ENCODE assay signal across 8 cellular contexts in genomic region chr16:14897006-14897664, GRCh38. TPM values are rescaled to one million over a fixed set of nuclear protein-coding genes. Genes with fewer than 3 reads are reported as not detected.
DNase-seq lines count a peak whose midpoint lies in the region; ATAC-seq and TF ChIP-seq lines count a peak whose summit lies in the region.
"Not testable (repeated sequence)": the region's sequence is repeated elsewhere in the genome, so short reads cannot be mapped to it uniquely, and the experiment has no call there.

No MANE protein-coding gene starts in this region.

- H3K4me1 Mint-ChIP-seq in CD4-positive, alpha-beta T cell (ENCODE audit: low read depth); activated T-cell treated with anti-CD3 and anti-CD28 coated beads, Interleukin-2, amount 50 U/mL, for 4 hours (ENCODE audit: low read depth); chondrocyte (ENCODE audit: low read depth): not testable (repeated sequence)

- TF ChIP-seq EP300 in transverse colon (IDR thresholded peaks at IDR 0.05; ENCODE audit: low read depth): not testable (repeated sequence)

- intact Hi-C loops in CD4-positive, alpha-beta T cell (cut with DNase I, micrococcal nuclease); lower lobe of right lung (cut with DNase I); transverse colon (cut with DNase I; ENCODE audit: low total_unique reads): not testable (repeated sequence)

- not testable (repeated sequence) for H4K20me1 ChIP-seq in OCI-LY1 (ENCODE audit: insufficient read depth, low read length)

- not testable (repeated sequence) for H3K27me3 Mint-ChIP-seq in CD4-positive, alpha-beta T cell; activated T-cell treated with anti-CD3 and anti-CD28 coated beads, Interleukin-2, amount 50 U/mL, for 4 hours (ENCODE audit: low read depth); chondrocyte (ENCODE audit: low read depth)

- not testable (repeated sequence) for TF ChIP-seq CTCF in CD4-positive, alpha-beta T cell (IDR thresholded peaks at IDR 0.05); omental fat pad (IDR thresholded peaks at IDR 0.05)
- 0 out of 2 replicates have a peak, but pooled peaks have one; percentile 9 for TF ChIP-seq CTCF in OCI-LY1 (IDR thresholded peaks at IDR 0.05; ENCODE audit: low read length)
- peak; percentile 62 for TF ChIP-seq CTCF in chondrocyte (IDR thresholded peaks at IDR 0.05)
- peak; percentile 20 for TF ChIP-seq CTCF in cardiac muscle cell (IDR thresholded peaks at IDR 0.05; ENCODE audit: low read depth, low read length)
- TF ChIP-seq CTCF in lower lobe of right lung (IDR thresholded peaks at IDR 0.05): peak; percentile 30
- peak in 3 of 5 experiments; percentile 23 to 36 (median 30) for TF ChIP-seq CTCF in transverse colon (IDR thresholded peaks at IDR 0.05)

- TF ChIP-seq POLR2A in transverse colon (IDR thresholded peaks at IDR 0.05): not testable (repeated sequence)

- CTCF ChIA-PET in CD4-positive, alpha-beta T cell (lab: Charles Lee): not testable (repeated sequence)

- not testable (repeated sequence) for H3F3A ChIP-seq in OCI-LY1 (ENCODE audit: insufficient read depth, low read length)

- H3K9me3 ChIP-seq in CD4-positive, alpha-beta T cell (ENCODE audit: control insufficient read depth, low read length); OCI-LY1 (ENCODE audit: low read length); cardiac muscle cell (ENCODE audit: low read depth); lower lobe of right lung; transverse colon: not testable (repeated sequence)

- H3K36me3 Mint-ChIP-seq in CD4-positive, alpha-beta T cell (ENCODE audit: low read depth); activated T-cell treated with anti-CD3 and anti-CD28 coated beads, Interleukin-2, amount 50 U/mL, for 4 hours (ENCODE audit: insufficient read depth); chondrocyte (ENCODE audit: low read depth): not testable (repeated sequence)

- not testable (repeated sequence) for H3K4me1 ChIP-seq in OCI-LY1 (ENCODE audit: insufficient read depth, low read length, severe bottlenecking); cardiac muscle cell (ENCODE audit: low read depth); lower lobe of right lung; transverse colon

- POLR2A ChIA-PET in CD4-positive, alpha-beta T cell (lab: Charles Lee): not testable (repeated sequence)

- H3K27ac ChIP-seq in CD4-positive, alpha-beta T cell (ENCODE audit: low read depth, low read length); OCI-LY1 (ENCODE audit: low read depth, low read length, poor library complexity, severe bottlenecking); cardiac muscle cell; lower lobe of right lung; transverse colon: not testable (repeated sequence)

- not testable (repeated sequence) for H3K9me2 ChIP-seq in OCI-LY1 (ENCODE audit: low read depth, low read length)

- not testable (repeated sequence) for H3K27me3 ChIP-seq in CD4-positive, alpha-beta T cell (ENCODE audit: control insufficient read depth, insufficient read depth, low read length); OCI-LY1 (ENCODE audit: insufficient read depth, low read length); cardiac muscle cell; lower lobe of right lung (ENCODE audit: low read depth); transverse colon

- in situ Hi-C loops in transverse colon (cut with MboI; ENCODE audit: low pct_ligation_motif_present in 1 of 4, low pct_unique_long_range_greater_than_20kb in 1 of 4, low sequenced_read_pairs in 3 of 4): not testable (repeated sequence)

- 49% methylated on average over 5 of the region's 12 CpGs; no CpG with 5 or more reads in 1 of the 2 donors for WGBS in transverse colon (ENCODE audit: low coverage in 1 of 2), 2 donors

- H3K79me2 ChIP-seq in OCI-LY1 (ENCODE audit: insufficient read depth, low read length): not testable (repeated sequence)

- H3K9ac ChIP-seq in OCI-LY1 (ENCODE audit: low read length): not testable (repeated sequence)

- H3K4me3 ChIP-seq in OCI-LY1 (ENCODE audit: low read depth, low read length, poor library complexity, severe bottlenecking); cardiac muscle cell; lower lobe of right lung; transverse colon: not testable (repeated sequence)

- H3K9me3 Mint-ChIP-seq in CD4-positive, alpha-beta T cell; activated T-cell treated with anti-CD3 and anti-CD28 coated beads, Interleukin-2, amount 50 U/mL, for 4 hours; chondrocyte (ENCODE audit: low read depth): not testable (repeated sequence)

- DNase-seq in CD4-positive, alpha-beta T cell; activated T-cell treated with anti-CD3 and anti-CD28 coated beads, Interleukin-2, amount 50 U/mL, for 4 hours; chondrocyte (ENCODE audit: low spot score); cardiac muscle cell (ENCODE audit: low read depth in 1 of 2, low spot score in 1 of 2); lower lobe of right lung; omental fat pad (ENCODE audit: low spot score); transverse colon: not testable (repeated sequence)

- H3K4me3 Mint-ChIP-seq in CD4-positive, alpha-beta T cell; activated T-cell treated with anti-CD3 and anti-CD28 coated beads, Interleukin-2, amount 50 U/mL, for 4 hours; chondrocyte (ENCODE audit: unreplicated experiment): not testable (repeated sequence)

- not testable (repeated sequence) for H2AFZ ChIP-seq in OCI-LY1 (ENCODE audit: low read length)

- not testable (repeated sequence) for H3K27ac Mint-ChIP-seq in CD4-positive, alpha-beta T cell; chondrocyte (ENCODE audit: unreplicated experiment)

- H3K36me3 ChIP-seq in OCI-LY1 (ENCODE audit: insufficient read depth, low read length); cardiac muscle cell; lower lobe of right lung; transverse colon: not testable (repeated sequence)

- peak; percentile 41 for ATAC-seq in CD4-positive, alpha-beta T cell (ENCODE audit: poor library complexity)
- ATAC-seq in activated T-cell treated with anti-CD3 and anti-CD28 coated beads, Interleukin-2, amount 50 U/mL, for 4 hours: peak; percentile 50 to 72
- ATAC-seq in lower lobe of right lung: peak; percentile 73 to 76
- ATAC-seq in omental fat pad (ENCODE audit: low FRiP score): peak; percentile 42

- H3K4me2 ChIP-seq in OCI-LY1 (ENCODE audit: low read length): not testable (repeated sequence)

RNA-seq across cellular contexts. Expression of gene NPIPA1, which starts 40.1 kb away (rescaled TPM):
- 100 to 1,000 TPM; 103 to 105 TPM for total RNA-seq in CD4-positive, alpha-beta T cell
- total RNA-seq in activated T-cell treated with anti-CD3 and anti-CD28 coated beads, Interleukin-2, amount 50 U/mL, for 4 hours: 10 to 100 TPM; 53.8 to 75.8 (median 58.7) TPM
- total RNA-seq in chondrocyte (119 to 145 TPM (median 143 TPM) in 3 replicates), cardiac muscle cell (34.5 and 60.9 TPM in 2 replicates), lower lobe of right lung (90.9 TPM), omental fat pad (10 to 100 TPM; 48.5 to 91.7 (median 68.7) TPM), transverse colon (100 to 1,000 TPM in 1 of 4 donors, 10 to 100 TPM in 3; 47.8 to 115 (median 73.7) TPM)
- 40.3 and 47.7 TPM in 2 replicates for polyA plus RNA-seq in cardiac muscle cell
